16 cellular contexts compared by ENCODE assay signal in genomic region chr1:93676424-93676823, GRCh38. TPM values are rescaled to one million over a fixed set of nuclear protein-coding genes. Genes with fewer than 3 reads are reported as not detected.
DNase-seq lines count a peak whose midpoint lies in the region; ATAC-seq and TF ChIP-seq lines count a peak whose summit lies in the region.
"Had no signal": no experiment of that assay in that cellular context is flagged by ENCODE, and none has a peak within 500 bp of the region (broad histone marks: within the 10 kb centered on the region; RNA-seq: fewer than 3 reads in every experiment).

No MANE protein-coding gene starts in this region.

- H4K20me1 ChIP-seq in GM23248 (ENCODE audit: insufficient read depth): peaks cover 29% of the 10 kb centered on the region
- peaks cover 25% of the 10 kb centered on the region for H4K20me1 ChIP-seq in mammary epithelial cell (ENCODE audit: insufficient read depth, low read length)

- intact Hi-C loops in mammary epithelial cell (cut with micrococcal nuclease) (no loop called here), Right ventricle myocardium superior (cut with DNase I) (no loop called here)

- H3K9me2 ChIP-seq in GM23248 (ENCODE audit: insufficient read depth): no peaks in the 10 kb centered on the region

- no peak for ATAC-seq in Right ventricle myocardium superior (ENCODE audit: poor library complexity)
- ATAC-seq in omental fat pad (ENCODE audit: low FRiP score): peak; percentile 39
- ATAC-seq: activated CD4-positive, alpha-beta T cell treated with anti-CD3 and anti-CD28 coated beads for 36 hours had no signal

- H3F3A ChIP-seq in GM23248 (ENCODE audit: insufficient read depth): peaks cover 90% of the 10 kb centered on the region

- 0 out of 2 replicates have a peak overlapping the region, but pooled peaks have one; percentile 14 for H3K4me3 ChIP-seq in GM23248
- H3K4me3 ChIP-seq in mammary epithelial cell (replicated peaks in 1 of 3; ENCODE audit: insufficient read depth in 1 of 3, low read depth in 2 of 3, low read length in 3 of 3): no peak overlapping the region
- H3K4me3 ChIP-seq: ovary, stomach had no signal

- no TSS peak for BruUV-seq in mammary epithelial cell (replicated peaks; lab: Mats Ljungman, UMichigan)

- H3K36me3 ChIP-seq in GM23248 (ENCODE audit: low read depth) (peaks cover 46% of the 10 kb centered on the region), mammary epithelial cell (ENCODE audit: insufficient read depth, low read length) (peaks cover 46% of the 10 kb centered on the region)
- H3K36me3 ChIP-seq: ovary, stomach had no signal

- H3K27ac ChIP-seq in GM23248 (peak overlapping the region; percentile 18; the same call in 1 of the 2 replicates), mammary epithelial cell (ENCODE audit: insufficient read depth, low read depth, low read length) (no peak overlapping the region)
- H3K27ac ChIP-seq: ovary had no signal

- H3K9me3 ChIP-seq in GM23248 (ENCODE audit: low read depth) (no peaks in the 10 kb centered on the region), mammary epithelial cell (replicated peaks; ENCODE audit: insufficient read depth, low read length) (no peaks in the 10 kb centered on the region)
- H3K9me3 ChIP-seq: ovary, stomach had no signal

- H3K4me2 ChIP-seq in GM23248 (ENCODE audit: unreplicated experiment) (peak overlapping the region; percentile 51), mammary epithelial cell (ENCODE audit: insufficient read depth, low read depth, low read length) (peak overlapping the region; percentile 95)

- H2AFZ ChIP-seq in GM23248: no peak overlapping the region
- H2AFZ ChIP-seq in mammary epithelial cell (ENCODE audit: low read depth, low read length): no peak overlapping the region

- DNase-seq in GM23248 (peak; percentile 41), mammary epithelial cell (no peak), Right ventricle myocardium superior (peak; percentile 66), omental fat pad (ENCODE audit: low spot score) (no peak), NOMO-1 treated with DMSO at 0.1 percent for 48 hours (lab: John Stamatoyannopoulos, UW; ENCODE audit: unreplicated experiment) (no peak), NCI-H146 (lab: John Stamatoyannopoulos, UW) (no peak), Ammon's horn (ENCODE audit: low spot score) (no peak), inferior parietal cortex (ENCODE audit: extremely low spot score) (no peak)
- DNase-seq: activated CD4-positive, alpha-beta T cell treated with anti-CD3 and anti-CD28 coated beads for 36 hours; Calu3; glutamatergic neuron; NCI-H2107; NCI-H748 treated with DMSO at 0.1 percent for 48 hours; stimulated activated CD4-positive, alpha-beta T cell treated with anti-CD3 and anti-CD28 coated beads, Interleukin-12 subunit alpha, Interleukin-12 subunit beta, amount 100 ng/mL, for 4 hours; stomach had no signal

- CTCF ChIA-PET in mammary epithelial cell (lab: Charles Lee; ENCODE audit: low non-redundant PET): no interaction called here

- WGBS in GM23248 (ENCODE audit: low coverage in 1 of 2, low lambda C conversion rate in 2 of 2, missing lambda C conversion rate in 2 of 2), 2 experiments: 53 to 65% methylated on average over 6 of the region's 6 CpGs
- 69% methylated on average over 4 of the region's 6 CpGs for WGBS in mammary epithelial cell (ENCODE audit: low coverage, missing lambda C conversion rate)

- peaks cover 84% of the 10 kb centered on the region for H3K4me1 ChIP-seq in GM23248 (ENCODE audit: insufficient read depth)
- peaks cover 62% of the 10 kb centered on the region for H3K4me1 ChIP-seq in mammary epithelial cell (ENCODE audit: insufficient read depth, low read length)

- in situ Hi-C loops in GM23248 (cut with MboI) (no loop called here), mammary epithelial cell (cut with MboI; ENCODE audit: low sequenced_read_pairs in 2 of 2) (no loop called here)

- H3K27me3 ChIP-seq in GM23248 (replicated peaks; ENCODE audit: insufficient read depth) (no peaks in the 10 kb centered on the region), mammary epithelial cell (ENCODE audit: insufficient read depth, low read length) (no peaks in the 10 kb centered on the region)
- H3K27me3 ChIP-seq: ovary had no signal

- H3K9ac ChIP-seq in GM23248 (no peak overlapping the region), mammary epithelial cell (ENCODE audit: insufficient read depth, low read length) (no peak overlapping the region)

- dilution Hi-C loops in mammary epithelial cell (cut with HindIII; ENCODE audit: low sequenced_read_pairs): no loop called here

- TF ChIP-seq CTCF in mammary epithelial cell (conservative IDR thresholded peaks at IDR 0.05 in 1 of 2, IDR thresholded peaks at IDR 0.05 in 1 of 2; ENCODE audit: extremely low read depth in 1 of 2, insufficient read depth in 1 of 2, low read depth in 1 of 2, low read length in 2 of 2) (no peak), omental fat pad (IDR thresholded peaks at IDR 0.05) (no peak)

- H3K79me2 ChIP-seq in GM23248 (ENCODE audit: insufficient read depth) (peaks cover 98% of the 10 kb centered on the region), mammary epithelial cell (ENCODE audit: insufficient read depth, low read length) (peaks cover 99% of the 10 kb centered on the region)

RNA-seq across cellular contexts. Expression of gene BCAR3, which starts 5.2 kb away (rescaled TPM):
- 79.5 and 83.2 TPM in 2 replicates for total RNA-seq in GM23248 (2014; rRNA removed; shearing (Covaris generic))
- 62.2 and 65.1 TPM in 2 replicates for polyA plus RNA-seq in GM23248 (2016; fragmentation: Nextera tagmentation; extraction: Ambion mirVana)
- 100 to 1,000 TPM in 1 of 2 donors, 10 to 100 TPM in 1; 93.0 to 171 TPM for total RNA-seq in mammary epithelial cell
- 123 TPM for polyA plus RNA-seq in mammary epithelial cell
- polyA minus RNA-seq in mammary epithelial cell: 185 TPM
- 18.5 TPM for total RNA-seq in Right ventricle myocardium superior
- total RNA-seq in omental fat pad: 10 to 100 TPM; 43.7 to 73.5 (median 45.8) TPM

Comparison
In these comparisons a context has a peak if more than half of its experiments do, and no peak if none do; other contexts are left out.
1. DNase-seq: peak in GM23248 (single experiment) and Right ventricle myocardium superior (single experiment); none in mammary epithelial cell (single experiment), omental fat pad (single experiment), NOMO-1 treated with DMSO at 0.1 percent for 48 hours (single experiment), NCI-H146 (single experiment), Ammon's horn (single experiment) and inferior parietal cortex (single experiment).